ENCODE assay signal across 24 cellular contexts in genomic region chr15:97576916-97577645, GRCh38.
"Had no signal": no experiment of that assay in that cellular context is flagged by ENCODE, and none has a peak within 500 bp of the region (broad histone marks: within the 10 kb centered on the region; RNA-seq: fewer than 3 reads in every experiment).

No MANE protein-coding gene starts in this region.

- H3K27ac ChIP-seq: SJSA1, SK-N-MC had no signal

- H3K27me3 ChIP-seq: MG63, SJSA1 had no signal

- H3K4me1 ChIP-seq: SJSA1 had no signal

- H3K4me3 ChIP-seq: MG63, SJSA1, SK-N-MC had no signal

- DNase-seq: IMR-90, Karpas-422, KG1, MG63, NCI-H1092, NCI-H1105 treated with DMSO at 0.1 percent for 48 hours, NCI-H1417 treated with DMSO at 0.1 percent for 48 hours, NCI-H146, NCI-H187, NCI-H2029, NCI-H2081 treated with DMSO at 0.1 percent for 48 hours, NCI-H2171 treated with DMSO at 0.1 percent for 48 hours, NCI-H345, NCI-H446 treated with DMSO at 0.1 percent for 48 hours, NCI-H510A treated with DMSO at 0.1 percent for 48 hours, NCI-H526, NCI-H774, Right ventricle myocardium superior, RPMI8226, SIG-M5 had no signal

- H3K36me3 ChIP-seq: MG63, SJSA1 had no signal

- FAIRE-seq: HepG2, RCC 7860 had no signal

- H3K9me3 ChIP-seq: MG63, SJSA1 had no signal
